1 cellular context compared by ENCODE assay signal in the genomic region with DNA sequence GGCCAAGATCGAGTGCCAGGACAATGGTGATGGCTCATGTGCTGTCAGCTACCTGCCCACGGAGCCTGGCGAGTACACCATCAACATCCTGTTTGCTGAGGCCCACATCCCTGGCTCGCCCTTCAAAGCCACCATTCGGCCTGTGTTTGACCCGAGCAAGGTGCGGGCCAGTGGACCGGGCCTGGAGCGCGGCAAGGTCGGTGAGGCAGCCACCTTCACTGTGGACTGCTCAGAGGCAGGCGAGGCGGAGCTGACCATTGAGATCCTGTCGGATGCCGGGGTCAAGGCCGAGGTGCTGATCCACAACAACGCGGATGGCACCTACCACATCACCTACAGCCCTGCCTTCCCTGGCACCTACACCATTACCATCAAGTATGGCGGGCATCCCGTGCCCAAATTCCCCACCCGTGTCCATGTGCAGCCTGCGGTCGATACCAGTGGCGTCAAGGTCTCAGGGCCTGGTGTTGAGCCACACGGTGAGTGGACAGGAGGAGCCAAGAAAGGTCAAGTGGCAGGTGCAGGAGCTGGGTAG.
TF ChIP-seq lines count a peak whose summit lies in the region.

No MANE protein-coding gene starts in this region.

TF ChIP-seq in K562, 482 proteins besides CTCF, POLR2A, EP300 and RAD21:
- TF ChIP-seq ZBTB8A (IDR thresholded peaks at IDR 0.05; ENCODE audit: partially characterized antibody), result no peak
- TF ChIP-seq POLR2G (IDR thresholded peaks at IDR 0.05; ENCODE audit: low read depth, low read length), result peak; percentile 77
- TF ChIP-seq RBM22 (IDR thresholded peaks at IDR 0.05; ENCODE audit: low read depth, low read length, poor library complexity, severe bottlenecking), result peak; percentile 89
- TF ChIP-seq FOXA1 (IDR thresholded peaks at IDR 0.05; ENCODE audit: borderline replicate concordance), result no peak
- TF ChIP-seq ZNF830 (CRISPR knock-in tag; IDR thresholded peaks at IDR 0.05), result no peak
- no peak for TF ChIP-seq NELFE (IDR thresholded peaks at IDR 0.05; ENCODE audit: insufficient read depth, insufficient read length)
- no peak for TF ChIP-seq ZNF717 (CRISPR knock-in tag; IDR thresholded peaks at IDR 0.05)
- no peak for TF ChIP-seq KLF10 (CRISPR knock-in tag; IDR thresholded peaks at IDR 0.05)
- no peak for TF ChIP-seq ADNP (tag; IDR thresholded peaks at IDR 0.05)
- TF ChIP-seq, protein P1, sequence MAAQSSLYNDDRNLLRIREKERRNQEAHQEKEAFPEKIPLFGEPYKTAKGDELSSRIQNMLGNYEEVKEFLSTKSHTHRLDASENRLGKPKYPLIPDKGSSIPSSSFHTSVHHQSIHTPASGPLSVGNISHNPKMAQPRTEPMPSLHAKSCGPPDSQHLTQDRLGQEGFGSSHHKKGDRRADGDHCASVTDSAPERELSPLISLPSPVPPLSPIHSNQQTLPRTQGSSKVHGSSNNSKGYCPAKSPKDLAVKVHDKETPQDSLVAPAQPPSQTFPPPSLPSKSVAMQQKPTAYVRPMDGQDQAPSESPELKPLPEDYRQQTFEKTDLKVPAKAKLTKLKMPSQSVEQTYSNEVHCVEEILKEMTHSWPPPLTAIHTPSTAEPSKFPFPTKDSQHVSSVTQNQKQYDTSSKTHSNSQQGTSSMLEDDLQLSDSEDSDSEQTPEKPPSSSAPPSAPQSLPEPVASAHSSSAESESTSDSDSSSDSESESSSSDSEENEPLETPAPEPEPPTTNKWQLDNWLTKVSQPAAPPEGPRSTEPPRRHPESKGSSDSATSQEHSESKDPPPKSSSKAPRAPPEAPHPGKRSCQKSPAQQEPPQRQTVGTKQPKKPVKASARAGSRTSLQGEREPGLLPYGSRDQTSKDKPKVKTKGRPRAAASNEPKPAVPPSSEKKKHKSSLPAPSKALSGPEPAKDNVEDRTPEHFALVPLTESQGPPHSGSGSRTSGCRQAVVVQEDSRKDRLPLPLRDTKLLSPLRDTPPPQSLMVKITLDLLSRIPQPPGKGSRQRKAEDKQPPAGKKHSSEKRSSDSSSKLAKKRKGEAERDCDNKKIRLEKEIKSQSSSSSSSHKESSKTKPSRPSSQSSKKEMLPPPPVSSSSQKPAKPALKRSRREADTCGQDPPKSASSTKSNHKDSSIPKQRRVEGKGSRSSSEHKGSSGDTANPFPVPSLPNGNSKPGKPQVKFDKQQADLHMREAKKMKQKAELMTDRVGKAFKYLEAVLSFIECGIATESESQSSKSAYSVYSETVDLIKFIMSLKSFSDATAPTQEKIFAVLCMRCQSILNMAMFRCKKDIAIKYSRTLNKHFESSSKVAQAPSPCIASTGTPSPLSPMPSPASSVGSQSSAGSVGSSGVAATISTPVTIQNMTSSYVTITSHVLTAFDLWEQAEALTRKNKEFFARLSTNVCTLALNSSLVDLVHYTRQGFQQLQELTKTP (IDR thresholded peaks at IDR 0.05; ENCODE audit: low read depth in 1 of 2, partially characterized antibody in 2 of 2), result no peak
- peak; percentile 61 for TF ChIP-seq RBFOX2 (IDR thresholded peaks at IDR 0.05; ENCODE audit: low read depth, low read length)
- no peak for TF ChIP-seq PURB (CRISPR knock-in tag; IDR thresholded peaks at IDR 0.05; ENCODE audit: low read depth)
- TF ChIP-seq ZBTB1 (CRISPR knock-in tag; IDR thresholded peaks at IDR 0.05; ENCODE audit: borderline replicate concordance, low read depth), result no peak
- TF ChIP-seq TEAD4 (IDR thresholded peaks at IDR 0.05; ENCODE audit: low read length), result no peak
- 0 out of 2 replicates have a peak, but pooled peaks have one; percentile 67 for TF ChIP-seq TEAD4 (CRISPR knock-in tag; IDR thresholded peaks at IDR 0.05; ENCODE audit: borderline replicate concordance)
- TF ChIP-seq TAF7 (tag; IDR thresholded peaks at IDR 0.05), result no peak
- TF ChIP-seq, protein P2, sequence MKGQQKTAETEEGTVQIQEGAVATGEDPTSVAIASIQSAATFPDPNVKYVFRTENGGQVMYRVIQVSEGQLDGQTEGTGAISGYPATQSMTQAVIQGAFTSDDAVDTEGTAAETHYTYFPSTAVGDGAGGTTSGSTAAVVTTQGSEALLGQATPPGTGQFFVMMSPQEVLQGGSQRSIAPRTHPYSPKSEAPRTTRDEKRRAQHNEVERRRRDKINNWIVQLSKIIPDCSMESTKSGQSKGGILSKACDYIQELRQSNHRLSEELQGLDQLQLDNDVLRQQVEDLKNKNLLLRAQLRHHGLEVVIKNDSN (CRISPR knock-in tag; IDR thresholded peaks at IDR 0.05), result no peak
- TF ChIP-seq, protein P3, sequence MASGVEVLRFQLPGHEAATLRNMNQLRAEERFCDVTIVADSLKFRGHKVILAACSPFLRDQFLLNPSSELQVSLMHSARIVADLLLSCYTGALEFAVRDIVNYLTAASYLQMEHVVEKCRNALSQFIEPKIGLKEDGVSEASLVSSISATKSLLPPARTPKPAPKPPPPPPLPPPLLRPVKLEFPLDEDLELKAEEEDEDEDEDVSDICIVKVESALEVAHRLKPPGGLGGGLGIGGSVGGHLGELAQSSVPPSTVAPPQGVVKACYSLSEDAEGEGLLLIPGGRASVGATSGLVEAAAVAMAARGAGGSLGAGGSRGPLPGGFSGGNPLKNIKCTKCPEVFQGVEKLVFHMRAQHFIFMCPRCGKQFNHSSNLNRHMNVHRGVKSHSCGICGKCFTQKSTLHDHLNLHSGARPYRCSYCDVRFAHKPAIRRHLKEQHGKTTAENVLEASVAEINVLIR (CRISPR knock-in tag; IDR thresholded peaks at IDR 0.05), result no peak
TF ChIP-seq in K562: peak in this region for 4.
